8 cellular contexts compared by ENCODE assay signal in the genomic region with DNA sequence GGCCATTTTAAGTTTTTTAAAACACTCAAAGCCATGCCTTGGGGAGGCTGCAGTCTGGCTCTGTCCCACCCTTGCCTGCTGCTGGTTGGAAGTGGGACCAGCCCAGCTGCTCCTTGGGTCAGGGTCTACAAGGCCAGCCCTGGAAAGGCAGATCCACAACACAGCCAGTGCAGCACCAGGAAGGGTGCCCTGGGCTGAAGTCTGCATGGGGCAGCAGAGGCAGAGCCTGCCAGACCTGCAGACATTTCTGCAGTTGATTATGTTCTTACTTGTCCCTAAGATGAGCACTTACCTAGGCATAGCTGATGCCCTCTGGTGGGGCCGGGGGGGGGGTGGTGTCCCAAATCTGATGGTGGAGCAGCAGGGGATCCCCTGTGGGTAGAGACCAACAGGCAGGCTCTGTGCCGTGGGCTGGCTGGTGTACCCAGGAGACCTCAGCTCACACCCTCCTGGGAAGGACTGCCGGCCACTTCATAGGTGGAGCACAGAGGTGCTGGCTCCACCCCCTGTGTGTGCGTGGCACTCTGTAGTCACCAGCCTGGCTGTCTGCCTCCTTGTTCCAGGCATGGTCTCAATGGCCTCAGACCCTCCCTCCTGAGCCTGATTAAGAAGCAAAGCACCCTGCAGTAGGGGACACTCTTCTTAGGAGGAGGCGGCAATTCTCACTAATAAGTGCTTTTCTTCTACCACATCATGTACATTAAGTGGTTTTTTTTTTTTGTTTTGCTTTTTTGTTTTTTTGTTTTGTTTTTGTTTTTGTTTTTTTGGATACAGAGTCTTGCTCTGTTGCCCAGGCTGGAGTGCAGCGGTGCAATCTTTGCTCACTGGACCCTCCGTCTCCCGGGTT.
DNase-seq lines count a peak whose midpoint lies in the region; ATAC-seq and TF ChIP-seq lines count a peak whose summit lies in the region.

No MANE protein-coding gene starts in this region.

- TF ChIP-seq CTCF in GM23338 (conservative IDR thresholded peaks at IDR 0.05; ENCODE audit: low read depth in 2 of 2): no peak

- no peaks in the 10 kb centered on the region for H3F3A ChIP-seq in GM23338 (replicated peaks; ENCODE audit: low read depth)

- H3K9me3 ChIP-seq in naive thymus-derived CD4-positive, alpha-beta T cell (ENCODE audit: control insufficient read depth in 2 of 3, low read length in 3 of 3): no peaks in the 10 kb centered on the region

- H3K4me2 ChIP-seq in GM23338: no peak overlapping the region

- ATAC-seq in GM23338 (peak; percentile 94), HG02938 (IDR thresholded peaks at IDR 0.05; ENCODE audit: unreplicated experiment) (no peak)
- ATAC-seq in naive thymus-derived CD4-positive, alpha-beta T cell: peak; percentile 46

- no peaks in the 10 kb centered on the region for H3K79me2 ChIP-seq in GM23338 (replicated peaks; ENCODE audit: insufficient read depth)

- CTCF ChIA-PET in naive thymus-derived CD4-positive, alpha-beta T cell (lab: Charles Lee): interaction anchor here (1.0 kb wide), 1 partner anchor 15 kb away, joined by 3 read pairs; no protein-coding TSS in a partner anchor

- peaks cover 10% of the 10 kb centered on the region for H3K4me1 Mint-ChIP-seq in GM23338
- peaks cover 11 to 29% (median 13%) of the 10 kb centered on the region in 7 donors for H3K4me1 Mint-ChIP-seq in naive thymus-derived CD4-positive, alpha-beta T cell

- H3K4me3 Mint-ChIP-seq in GM23338: no peak overlapping the region
- no peak overlapping the region for H3K4me3 Mint-ChIP-seq in naive thymus-derived CD4-positive, alpha-beta T cell

- peaks cover 3% of the 10 kb centered on the region for H3K4me1 ChIP-seq in GM23338 (ENCODE audit: insufficient read depth)
- H3K4me1 ChIP-seq in naive thymus-derived CD4-positive, alpha-beta T cell (ENCODE audit: control insufficient read depth in 2 of 2, insufficient read depth in 2 of 2, low read length in 2 of 2): peaks cover 0 to 6% of the 10 kb centered on the region in 2 donors

- no peak overlapping the region for H3K27ac Mint-ChIP-seq in GM23338
- no peak overlapping the region for H3K27ac Mint-ChIP-seq in naive thymus-derived CD4-positive, alpha-beta T cell

- no peaks in the 10 kb centered on the region for H3K9me2 ChIP-seq in GM23338 (ENCODE audit: insufficient read depth)

- no peak overlapping the region for H3K27ac ChIP-seq in GM23338 (ENCODE audit: low read depth)
- no peak overlapping the region for H3K27ac ChIP-seq in naive thymus-derived CD4-positive, alpha-beta T cell (ENCODE audit: low read depth, low read length)

- H4K20me1 ChIP-seq in GM23338 (replicated peaks; ENCODE audit: insufficient read depth): no peaks in the 10 kb centered on the region

- no peaks in the 10 kb centered on the region for H3K36me3 ChIP-seq in GM23338 (ENCODE audit: insufficient read depth)
- no peaks in the 10 kb centered on the region for H3K36me3 ChIP-seq in naive thymus-derived CD4-positive, alpha-beta T cell (ENCODE audit: control insufficient read depth in 2 of 3, insufficient read depth in 3 of 3, low read length in 3 of 3)

- intact Hi-C loops in naive thymus-derived CD4-positive, alpha-beta T cell (cut with micrococcal nuclease): no loop called here

- no peak overlapping the region for H3K4me3 ChIP-seq in GM23338
- no peak overlapping the region for H3K4me3 ChIP-seq in naive thymus-derived CD4-positive, alpha-beta T cell (ENCODE audit: low read length)

- peak overlapping the region; percentile 74; the same call in 1 of the 2 replicates for H2AFZ ChIP-seq in GM23338

- H3K27me3 Mint-ChIP-seq in GM23338 (ENCODE audit: insufficient read depth, low read depth, poor library complexity): peaks cover 7% of the 10 kb centered on the region
- H3K27me3 Mint-ChIP-seq in naive thymus-derived CD4-positive, alpha-beta T cell: peaks cover 0 to 23% (median 0%) of the 10 kb centered on the region in 5 donors

- POLR2A ChIA-PET in naive thymus-derived CD4-positive, alpha-beta T cell (lab: Charles Lee): interaction anchor here (0.6 to 2.3 kb wide), 4 partner anchors 9 to 91 kb away, joined by 3 to 11 read pairs (median 5); no protein-coding TSS in a partner anchor

- DNase-seq in NCI-H1417 (lab: John Stamatoyannopoulos, UW): peak; percentile 4 to 52 (median 24)
- DNase-seq in NCI-H1417 treated with DMSO at 0.1 percent for 48 hours (lab: John Stamatoyannopoulos, UW): no peak
- DNase-seq in GM23338 (ENCODE audit: low spot score): peak; percentile 29
- peak; percentile 79 for DNase-seq in NCI-H1436 (lab: John Stamatoyannopoulos, UW)
- DNase-seq in naive thymus-derived CD4-positive, alpha-beta T cell: no peak
- no peak for DNase-seq in occipital lobe (lab: John Stamatoyannopoulos, UW)
- DNase-seq in DMS153 (lab: John Stamatoyannopoulos, UW): no peak

- H3K27me3 ChIP-seq in GM23338 (ENCODE audit: insufficient read depth): no peaks in the 10 kb centered on the region
- no peaks in the 10 kb centered on the region for H3K27me3 ChIP-seq in naive thymus-derived CD4-positive, alpha-beta T cell (ENCODE audit: control insufficient read depth in 2 of 2, insufficient read depth in 2 of 2, low read length in 2 of 2)

- no peaks in the 10 kb centered on the region; the same call in 2 of the 3 replicates for H3K36me3 Mint-ChIP-seq in GM23338 (ENCODE audit: low read depth)
- H3K36me3 Mint-ChIP-seq in naive thymus-derived CD4-positive, alpha-beta T cell: no peaks in the 10 kb centered on the region

- H3K9me3 Mint-ChIP-seq in GM23338: no peaks in the 10 kb centered on the region; the same call in 1 of the 3 replicates
- peaks cover 0 to 3% (median 0%) of the 10 kb centered on the region in 11 donors for H3K9me3 Mint-ChIP-seq in naive thymus-derived CD4-positive, alpha-beta T cell

TF ChIP-seq in GM23338, 12 proteins besides CTCF, POLR2A, EP300 and RAD21 (continues in another document):
- no peak for TF ChIP-seq STAT1 (IDR thresholded peaks at IDR 0.05; ENCODE audit: unreplicated experiment)
- no peak for TF ChIP-seq JUNB (IDR thresholded peaks at IDR 0.05; ENCODE audit: unreplicated experiment)
- TF ChIP-seq NANOG (IDR thresholded peaks at IDR 0.05; ENCODE audit: borderline replicate concordance): no peak
- no peak for TF ChIP-seq POLR2AphosphoS5 (IDR thresholded peaks at IDR 0.05; ENCODE audit: low read depth)
- TF ChIP-seq EZH2 (IDR thresholded peaks at IDR 0.05; ENCODE audit: low read depth, unreplicated experiment): no peak
- no peak for TF ChIP-seq ZNF114 (CRISPR knock-in tag; IDR thresholded peaks at IDR 0.05)
- no peak for TF ChIP-seq CREB1 (CRISPR knock-in tag; IDR thresholded peaks at IDR 0.05; ENCODE audit: low read depth)
- TF ChIP-seq, protein P1, sequence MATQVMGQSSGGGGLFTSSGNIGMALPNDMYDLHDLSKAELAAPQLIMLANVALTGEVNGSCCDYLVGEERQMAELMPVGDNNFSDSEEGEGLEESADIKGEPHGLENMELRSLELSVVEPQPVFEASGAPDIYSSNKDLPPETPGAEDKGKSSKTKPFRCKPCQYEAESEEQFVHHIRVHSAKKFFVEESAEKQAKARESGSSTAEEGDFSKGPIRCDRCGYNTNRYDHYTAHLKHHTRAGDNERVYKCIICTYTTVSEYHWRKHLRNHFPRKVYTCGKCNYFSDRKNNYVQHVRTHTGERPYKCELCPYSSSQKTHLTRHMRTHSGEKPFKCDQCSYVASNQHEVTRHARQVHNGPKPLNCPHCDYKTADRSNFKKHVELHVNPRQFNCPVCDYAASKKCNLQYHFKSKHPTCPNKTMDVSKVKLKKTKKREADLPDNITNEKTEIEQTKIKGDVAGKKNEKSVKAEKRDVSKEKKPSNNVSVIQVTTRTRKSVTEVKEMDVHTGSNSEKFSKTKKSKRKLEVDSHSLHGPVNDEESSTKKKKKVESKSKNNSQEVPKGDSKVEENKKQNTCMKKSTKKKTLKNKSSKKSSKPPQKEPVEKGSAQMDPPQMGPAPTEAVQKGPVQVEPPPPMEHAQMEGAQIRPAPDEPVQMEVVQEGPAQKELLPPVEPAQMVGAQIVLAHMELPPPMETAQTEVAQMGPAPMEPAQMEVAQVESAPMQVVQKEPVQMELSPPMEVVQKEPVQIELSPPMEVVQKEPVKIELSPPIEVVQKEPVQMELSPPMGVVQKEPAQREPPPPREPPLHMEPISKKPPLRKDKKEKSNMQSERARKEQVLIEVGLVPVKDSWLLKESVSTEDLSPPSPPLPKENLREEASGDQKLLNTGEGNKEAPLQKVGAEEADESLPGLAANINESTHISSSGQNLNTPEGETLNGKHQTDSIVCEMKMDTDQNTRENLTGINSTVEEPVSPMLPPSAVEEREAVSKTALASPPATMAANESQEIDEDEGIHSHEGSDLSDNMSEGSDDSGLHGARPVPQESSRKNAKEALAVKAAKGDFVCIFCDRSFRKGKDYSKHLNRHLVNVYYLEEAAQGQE (IDR thresholded peaks at IDR 0.05; ENCODE audit: unreplicated experiment): no peak
- TF ChIP-seq, protein P2, sequence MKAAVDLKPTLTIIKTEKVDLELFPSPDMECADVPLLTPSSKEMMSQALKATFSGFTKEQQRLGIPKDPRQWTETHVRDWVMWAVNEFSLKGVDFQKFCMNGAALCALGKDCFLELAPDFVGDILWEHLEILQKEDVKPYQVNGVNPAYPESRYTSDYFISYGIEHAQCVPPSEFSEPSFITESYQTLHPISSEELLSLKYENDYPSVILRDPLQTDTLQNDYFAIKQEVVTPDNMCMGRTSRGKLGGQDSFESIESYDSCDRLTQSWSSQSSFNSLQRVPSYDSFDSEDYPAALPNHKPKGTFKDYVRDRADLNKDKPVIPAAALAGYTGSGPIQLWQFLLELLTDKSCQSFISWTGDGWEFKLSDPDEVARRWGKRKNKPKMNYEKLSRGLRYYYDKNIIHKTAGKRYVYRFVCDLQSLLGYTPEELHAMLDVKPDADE (IDR thresholded peaks at IDR 0.05): no peak

Comparison
In these comparisons a context has a peak if more than half of its experiments do, and no peak if none do; other contexts are left out.
1. DNase-seq: peak in NCI-H1417 (3 of 3), GM23338 (single experiment) and NCI-H1436 (single experiment); none in NCI-H1417 treated with DMSO at 0.1 percent for 48 hours (single experiment), naive thymus-derived CD4-positive, alpha-beta T cell (0 of 9), occipital lobe (single experiment) and DMS153 (single experiment).